8 cellular contexts compared by ENCODE assay signal in genomic region chr10:119079572-119080520, GRCh38. TPM values are rescaled to one million over a fixed set of nuclear protein-coding genes. Genes with fewer than 3 reads are reported as not detected.
DNase-seq lines count a peak whose midpoint lies in the region; ATAC-seq and TF ChIP-seq lines count a peak whose summit lies in the region.

No MANE protein-coding gene starts in this region.

- ATAC-seq in right lobe of liver: peak; percentile 78 to 90 (median 82)

- H3K27me3 ChIP-seq in H7 (ENCODE audit: control insufficient read depth, insufficient read depth, low read length) (no peaks in the 10 kb centered on the region), right lobe of liver (no peaks in the 10 kb centered on the region)

- DNase-seq in NCI-H1105 treated with DMSO at 0.1 percent for 48 hours (lab: John Stamatoyannopoulos, UW) (peak; percentile 20), NCI-H1105 (lab: John Stamatoyannopoulos, UW) (no peak), H7 (peak; percentile 86), LoVo (ENCODE audit: low spot score) (peak; percentile 64), dermis blood vessel endothelial cell (peak; percentile 88), right lobe of liver (peak; percentile 82 to 87 (median 85))
- peak; percentile 59 to 66 for DNase-seq in activated CD4-positive, alpha-beta T cell treated with anti-CD3 and anti-CD28 coated beads for 4 hours
- DNase-seq in stimulated activated CD4-positive, alpha-beta T cell treated with anti-CD3 and anti-CD28 coated beads, Interleukin-4, amount 100 ng/mL, for 4 hours: peak; percentile 56 to 61

- no peaks in the 10 kb centered on the region for H3K9me3 ChIP-seq in right lobe of liver

- H3K4me3 ChIP-seq in H7 (ENCODE audit: insufficient read depth, low read depth, low read length) (peak overlapping the region; percentile 99), right lobe of liver (peak overlapping the region; percentile 94 to 96 (median 95))

- TF ChIP-seq CTCF in right lobe of liver (IDR thresholded peaks at IDR 0.05): no peak

- no peak for TF ChIP-seq POLR2A in right lobe of liver (IDR thresholded peaks at IDR 0.05)

- peak overlapping the region; percentile 95 to 98 (median 95) for H3K27ac ChIP-seq in right lobe of liver

- under 1% methylated on average over 23 of the region's 49 CpGs for WGBS in right lobe of liver (ENCODE audit: insufficient coverage, low coverage, low lambda C conversion rate, missing lambda C conversion rate)

- intact Hi-C loops in right lobe of liver (cut with DNase I): no loop called here

- H3K4me1 ChIP-seq in right lobe of liver: peaks cover 0 to 42% (median 9%) of the 10 kb centered on the region in 4 donors

- peaks cover 2% of the 10 kb centered on the region; the same call in 1 of the 2 replicates for H3K36me3 ChIP-seq in H7 (replicated peaks; ENCODE audit: control insufficient read depth, insufficient read depth, low read length)
- H3K36me3 ChIP-seq in right lobe of liver: no peaks in the 10 kb centered on the region

RNA-seq across cellular contexts. Expression of gene EIF3A, which starts 0.8 kb away (rescaled TPM):
- total RNA-seq in H7 (2014; rRNA removed; shearing (Covaris generic)): 89.3 and 129 TPM in 2 replicates
- total RNA-seq in dermis blood vessel endothelial cell (131 and 167 TPM in 2 replicates), right lobe of liver (10 to 100 TPM; 41.6 to 69.5 (median 57.4) TPM)

RNA-seq across cellular contexts. Expression of gene DENND10, which starts 24.1 kb away (rescaled TPM):
- total RNA-seq in H7 (2014; rRNA removed; shearing (Covaris generic)): 77.1 and 82.6 TPM in 2 replicates
- total RNA-seq in dermis blood vessel endothelial cell: 59.2 and 65.9 TPM in 2 replicates
- 10 to 100 TPM; 24.0 to 46.4 (median 36.1) TPM for total RNA-seq in right lobe of liver

RNA-seq across cellular contexts. Expression of gene NANOS1, which starts 50.3 kb away (rescaled TPM):
- total RNA-seq in H7 (2014; rRNA removed; shearing (Covaris generic)): 2.4 and 7.8 TPM in 2 replicates
- total RNA-seq in dermis blood vessel endothelial cell (0.09 and 0.17 TPM in 2 replicates), right lobe of liver (under 1 TPM in 3 of 6 experiments, not detected in 3; 0.06 to 0.35 (median 0.31) TPM)
